ENCODE assay signal across 7 cellular contexts in the genomic region with DNA sequence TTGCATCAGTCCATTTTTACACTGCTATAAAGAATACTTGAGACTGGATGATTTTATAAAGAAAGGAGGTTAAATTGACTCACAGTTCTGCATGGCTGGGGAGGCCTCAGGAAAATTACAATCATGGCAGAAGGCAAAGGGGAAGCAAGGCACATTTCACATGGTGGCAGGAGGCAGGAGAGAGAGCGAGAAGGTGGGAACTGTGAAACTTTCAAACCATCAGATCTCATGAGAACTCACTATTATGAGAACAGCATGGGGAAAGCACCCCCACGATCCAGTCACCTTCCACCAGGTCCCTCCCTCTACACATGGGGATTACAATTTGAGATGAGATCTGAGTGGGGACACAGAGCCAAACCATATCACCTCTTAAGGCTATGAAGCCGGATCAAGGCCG.
DNase-seq lines count a peak whose midpoint lies in the region; ATAC-seq and TF ChIP-seq lines count a peak whose summit lies in the region.
"Not testable (repeated sequence)": the region's sequence is repeated elsewhere in the genome, so short reads cannot be mapped to it uniquely, and the experiment has no call there.

No MANE protein-coding gene starts in this region.

- H3K9me2 ChIP-seq in GM23338 (ENCODE audit: insufficient read depth): not testable (repeated sequence)

- not testable (repeated sequence) for H2AFZ ChIP-seq in GM23338

- peaks cover 25% of the 10 kb centered on the region; the same call in 2 of the 3 replicates for H3K36me3 Mint-ChIP-seq in GM23338 (ENCODE audit: low read depth)
- not testable (repeated sequence) for H3K36me3 Mint-ChIP-seq in activated naive CD4-positive, alpha-beta T cell treated with anti-CD3 and anti-CD28 coated beads for 36 hours (ENCODE audit: low read depth); endodermal cell (ENCODE audit: low read depth)

- H3K27me3 ChIP-seq in GM23338 (ENCODE audit: insufficient read depth); HUES64 (ENCODE audit: insufficient read depth, low read length); endodermal cell (ENCODE audit: control insufficient read depth, insufficient read depth, low read length, poor library complexity, severe bottlenecking): not testable (repeated sequence)

- peaks cover 15% of the 10 kb centered on the region for H3K4me1 Mint-ChIP-seq in GM23338
- not testable (repeated sequence) for H3K4me1 Mint-ChIP-seq in activated naive CD4-positive, alpha-beta T cell treated with anti-CD3 and anti-CD28 coated beads for 36 hours (ENCODE audit: low read depth); endodermal cell

- not testable (repeated sequence) for H3K4me2 ChIP-seq in GM23338

- not testable (repeated sequence) for H3K4me1 ChIP-seq in GM23338 (ENCODE audit: insufficient read depth); endodermal cell (ENCODE audit: control insufficient read depth, insufficient read depth, low read length)
- H3K4me1 ChIP-seq in HUES64 (ENCODE audit: insufficient read depth, low read length): peaks cover 15% of the 10 kb centered on the region

- CTCF ChIA-PET in activated naive CD4-positive, alpha-beta T cell treated with anti-CD3 and anti-CD28 coated beads for 36 hours (lab: Charles Lee): not testable (repeated sequence)

- not testable (repeated sequence) for DNase-seq in GM23338 (ENCODE audit: low spot score); stimulated activated naive CD8-positive, alpha-beta T cell treated with anti-CD3 and anti-CD28 coated beads, Interleukin-15, Interleukin-2, amounts not matched to agents 100 U/mL and 50 U/mL, for 24 hours
- peak; percentile 8 for DNase-seq in activated CD4-positive, alpha-beta T cell treated with anti-CD3 and anti-CD28 coated beads for 48 hours
- DNase-seq in activated naive CD4-positive, alpha-beta T cell treated with anti-CD3 and anti-CD28 coated beads for 36 hours: peak; percentile 27
- peak; percentile 50 for DNase-seq in endodermal cell
- DNase-seq in stimulated activated CD4-positive, alpha-beta T cell treated with anti-CD3 and anti-CD28 coated beads, Interleukin-15, amount 100 ng/mL, for 24 hours: peak; percentile 16

- H3K27ac ChIP-seq in GM23338 (ENCODE audit: low read depth) (peak overlapping the region; percentile 3), HUES64 (ENCODE audit: low read depth, low read length) (peak overlapping the region; percentile 6; the same call in 1 of the 2 replicates)
- not testable (repeated sequence) for H3K27ac ChIP-seq in endodermal cell (ENCODE audit: low read depth, low read length)

- not testable (repeated sequence) for H3K4me3 Mint-ChIP-seq in GM23338; activated naive CD4-positive, alpha-beta T cell treated with anti-CD3 and anti-CD28 coated beads for 36 hours; endodermal cell

- H3K79me2 ChIP-seq in GM23338 (replicated peaks; ENCODE audit: insufficient read depth): not testable (repeated sequence)

- not testable (repeated sequence) for TF ChIP-seq CTCF in GM23338 (conservative IDR thresholded peaks at IDR 0.05; ENCODE audit: low read depth in 2 of 2); endodermal cell (conservative IDR thresholded peaks at IDR 0.05)

- not testable (repeated sequence) for H3K4me3 ChIP-seq in GM23338; HUES64 (ENCODE audit: low read length); endodermal cell (ENCODE audit: low read length)

- H3K9me3 ChIP-seq in HUES64 (ENCODE audit: insufficient read depth, low read depth, low read length); endodermal cell (ENCODE audit: control insufficient read depth, low read length): not testable (repeated sequence)

- H3K36me3 ChIP-seq in GM23338 (ENCODE audit: insufficient read depth); HUES64 (ENCODE audit: insufficient read depth, low read length); endodermal cell (ENCODE audit: control insufficient read depth, insufficient read depth, low read length): not testable (repeated sequence)

- peak; percentile 45 for ATAC-seq in GM23338
- ATAC-seq in stimulated activated naive CD8-positive, alpha-beta T cell treated with anti-CD3 and anti-CD28 coated beads, Interleukin-15, Interleukin-2, amounts not matched to agents 100 U/mL and 50 U/mL, for 24 hours: peak; percentile 23

- not testable (repeated sequence) for H3K9ac ChIP-seq in HUES64 (ENCODE audit: low read depth, low read length); endodermal cell (ENCODE audit: extremely low read depth, low read length, poor library complexity, severe bottlenecking)

- not testable (repeated sequence) for H4K20me1 ChIP-seq in GM23338 (replicated peaks; ENCODE audit: insufficient read depth)

- H3F3A ChIP-seq in GM23338 (replicated peaks; ENCODE audit: low read depth): not testable (repeated sequence)

- not testable (repeated sequence) for H3K27me3 Mint-ChIP-seq in GM23338 (ENCODE audit: insufficient read depth, low read depth, poor library complexity); activated naive CD4-positive, alpha-beta T cell treated with anti-CD3 and anti-CD28 coated beads for 36 hours (ENCODE audit: low read depth); endodermal cell (ENCODE audit: insufficient read depth)

- not testable (repeated sequence) for H3K9me3 Mint-ChIP-seq in GM23338; activated naive CD4-positive, alpha-beta T cell treated with anti-CD3 and anti-CD28 coated beads for 36 hours; endodermal cell

- intact Hi-C loops in activated naive CD4-positive, alpha-beta T cell treated with anti-CD3 and anti-CD28 coated beads for 36 hours (cut with micrococcal nuclease): not testable (repeated sequence)

- WGBS in HUES64: 93% methylated on average over 2 of the region's 4 CpGs
- 90% methylated on average over 4 of the region's 4 CpGs; no CpG with 5 or more reads in 1 of the 2 experiments for WGBS in endodermal cell (ENCODE audit: insufficient coverage in 1 of 2, insufficient read length in 1 of 2), 2 experiments

- H3K27ac Mint-ChIP-seq in GM23338: peak overlapping the region; percentile 88
- H3K27ac Mint-ChIP-seq in activated naive CD4-positive, alpha-beta T cell treated with anti-CD3 and anti-CD28 coated beads for 36 hours: not testable (repeated sequence)
- peak overlapping the region; percentile 23 for H3K27ac Mint-ChIP-seq in endodermal cell
